In the genomic region with DNA sequence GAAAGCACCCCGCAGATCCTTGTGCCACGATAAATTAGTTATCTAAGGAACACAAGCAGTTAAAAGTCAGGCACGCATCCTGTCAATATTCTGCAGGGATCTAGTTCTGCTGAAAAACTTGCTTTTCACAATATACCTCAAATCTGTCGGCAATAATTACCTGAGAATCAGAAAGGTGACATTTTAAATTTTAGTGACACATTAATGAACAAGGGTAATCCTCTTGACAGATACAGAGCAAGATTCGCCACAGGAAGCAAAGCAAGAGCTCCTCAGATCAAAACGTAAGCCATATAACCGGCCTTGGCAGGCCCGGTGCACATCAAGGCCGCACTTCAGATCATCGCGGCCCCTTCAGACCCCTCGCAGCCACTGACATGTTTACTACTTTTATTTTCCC, we compare ENCODE assay signal across 33 cellular contexts.
"Had no signal": no experiment of that assay in that cellular context is flagged by ENCODE, and none has a peak within 500 bp of the region (broad histone marks: within the 10 kb centered on the region; RNA-seq: fewer than 3 reads in every experiment).

No MANE protein-coding gene starts in this region.

- H3K9me3 ChIP-seq: breast epithelium, colonic mucosa, esophagus muscularis mucosa, gastrocnemius medialis, heart right ventricle had no signal

- H3K36me3 Mint-ChIP-seq: activated naive CD8-positive, alpha-beta T cell; brain had no signal

- H3K27me3 Mint-ChIP-seq: activated CD4-positive, alpha-beta T cell treated with anti-CD3 and anti-CD28 coated beads, Interleukin-2, amount 10 ng/mL, durations not matched to agents 7 days and 5 days; activated CD8-positive, alpha-beta T cell treated with anti-CD3 and anti-CD28 coated beads for 36 hours; activated naive CD8-positive, alpha-beta T cell; activated T-helper 17 cell treated with anti-CD3 and anti-CD28 coated beads, Interleukin-2, amount 50 U/mL, for 72 hours; dendritic cell treated with granulocyte-macrophage colony-stimulating factor and Interleukin-4, amounts not matched to agents 40 ng/mL and 50 ng/mL, for 4 days had no signal

- DNase-seq: activated CD4-positive, alpha-beta T cell treated with anti-CD3 and anti-CD28 coated beads for 1 hour; activated CD4-positive, alpha-beta T cell treated with anti-CD3 and anti-CD28 coated beads for 4 hours; activated CD4-positive, alpha-beta T cell treated with anti-CD3 and anti-CD28 coated beads, Interleukin-2, amount 10 ng/mL, durations not matched to agents 7 days and 5 days; activated CD4-positive, alpha-beta T cell treated with anti-CD3 and anti-CD28 coated beads, Interleukin-2, amount 50 U/mL, for 48 hours; activated CD8-positive, alpha-beta memory T cell treated with anti-CD3 and anti-CD28 coated beads for 24 hours; activated CD8-positive, alpha-beta T cell treated with anti-CD3 and anti-CD28 coated beads for 36 hours; activated effector memory CD4-positive, alpha-beta T cell treated with Interleukin-2 at 50 U/mL for 16 hours; activated gamma-delta T cell treated with Interleukin-2 at 50 U/mL for 16 hours; activated naive CD4-positive, alpha-beta T cell treated with anti-CD3 and anti-CD28 coated beads, Interleukin-2, amount 50 U/mL, for 16 hours; activated naive CD4-positive, alpha-beta T cell treated with Interleukin-2 at 50 U/mL for 16 hours; activated T-cell treated with anti-CD3 and anti-CD28 coated beads, Interleukin-2, amount 50 U/mL, for 4 hours; amniotic stem cell; anterior cingulate cortex; central memory CD4-positive, alpha-beta T cell; cerebellar nuclear complex; colonic mucosa; dorsolateral prefrontal cortex; effector memory CD4-positive, alpha-beta T cell; erythroblast; foreskin keratinocyte; gastrocnemius medialis; heart right ventricle; T-helper 2 cell had no signal

- H3K27ac ChIP-seq: breast epithelium, cardiac muscle cell, colonic mucosa, dorsolateral prefrontal cortex, esophagus muscularis mucosa, foreskin keratinocyte, gastrocnemius medialis, heart right ventricle, VCaP had no signal

- H3K27ac Mint-ChIP-seq: activated CD4-positive, alpha-beta T cell treated with anti-CD3 and anti-CD28 coated beads, Interleukin-2, amount 10 ng/mL, durations not matched to agents 7 days and 5 days; activated CD8-positive, alpha-beta T cell treated with anti-CD3 and anti-CD28 coated beads for 36 hours; activated naive CD8-positive, alpha-beta T cell; activated T-helper 17 cell treated with anti-CD3 and anti-CD28 coated beads, Interleukin-2, amount 50 U/mL, for 72 hours; dendritic cell treated with granulocyte-macrophage colony-stimulating factor and Interleukin-4, amounts not matched to agents 40 ng/mL and 50 ng/mL, for 4 days; WTC11 had no signal

- H3K4me3 Mint-ChIP-seq: activated CD4-positive, alpha-beta T cell treated with anti-CD3 and anti-CD28 coated beads, Interleukin-2, amount 10 ng/mL, durations not matched to agents 7 days and 5 days; activated CD8-positive, alpha-beta T cell treated with anti-CD3 and anti-CD28 coated beads for 36 hours; activated naive CD8-positive, alpha-beta T cell; activated T-cell treated with anti-CD3 and anti-CD28 coated beads, Interleukin-2, amount 50 U/mL, for 4 hours; activated T-helper 17 cell treated with anti-CD3 and anti-CD28 coated beads, Interleukin-2, amount 50 U/mL, for 72 hours; brain; dendritic cell treated with granulocyte-macrophage colony-stimulating factor and Interleukin-4, amounts not matched to agents 40 ng/mL and 50 ng/mL, for 4 days; WTC11 had no signal

- FAIRE-seq: TTC549 had no signal

- H3K36me3 ChIP-seq: breast epithelium, cardiac muscle cell, colonic mucosa, esophagus muscularis mucosa, gastrocnemius medialis, heart right ventricle had no signal

- H3K27me3 ChIP-seq: breast epithelium, cardiac muscle cell, colonic mucosa, dorsolateral prefrontal cortex, esophagus muscularis mucosa, gastrocnemius medialis, heart right ventricle had no signal

- H3K4me3 ChIP-seq: breast epithelium, cardiac muscle cell, colonic mucosa, dorsolateral prefrontal cortex, esophagus muscularis mucosa, gastrocnemius medialis, heart right ventricle had no signal

- H3K4me1 Mint-ChIP-seq: activated CD4-positive, alpha-beta T cell treated with anti-CD3 and anti-CD28 coated beads, Interleukin-2, amount 10 ng/mL, durations not matched to agents 7 days and 5 days; activated T-helper 17 cell treated with anti-CD3 and anti-CD28 coated beads, Interleukin-2, amount 50 U/mL, for 72 hours had no signal

- H3K9me3 Mint-ChIP-seq: activated CD4-positive, alpha-beta T cell treated with anti-CD3 and anti-CD28 coated beads, Interleukin-2, amount 10 ng/mL, durations not matched to agents 7 days and 5 days; activated CD8-positive, alpha-beta T cell treated with anti-CD3 and anti-CD28 coated beads for 36 hours; activated T-helper 17 cell treated with anti-CD3 and anti-CD28 coated beads, Interleukin-2, amount 50 U/mL, for 72 hours had no signal

- H3K4me1 ChIP-seq: breast epithelium, colonic mucosa, esophagus muscularis mucosa, foreskin keratinocyte, gastrocnemius medialis, heart right ventricle had no signal
